15 cellular contexts compared by ENCODE assay signal in genomic region chr15:93126496-93127083, GRCh38. TPM values are rescaled to one million over a fixed set of nuclear protein-coding genes. Genes with fewer than 3 reads are reported as not detected.
DNase-seq lines count a peak whose midpoint lies in the region; ATAC-seq and TF ChIP-seq lines count a peak whose summit lies in the region.
"Had no signal": no experiment of that assay in that cellular context is flagged by ENCODE, and none has a peak within 500 bp of the region (broad histone marks: within the 10 kb centered on the region; RNA-seq: fewer than 3 reads in every experiment).

No MANE protein-coding gene starts in this region.

- H3K4me1 ChIP-seq in mucosa of descending colon (ENCODE audit: low read depth): no peaks in the 10 kb centered on the region
- H3K4me1 ChIP-seq in suprapubic skin: peaks cover 6% of the 10 kb centered on the region

- TF ChIP-seq CTCF in mucosa of descending colon (IDR thresholded peaks at IDR 0.05): no peak
- no peak for TF ChIP-seq CTCF in suprapubic skin (IDR thresholded peaks at IDR 0.05)

- DNase-seq in MG63 (peak; percentile 36), Right ventricle myocardium superior (peak; percentile 84), mucosa of descending colon (no peak), suprapubic skin (ENCODE audit: low spot score in 2 of 2) (no peak), SW 1271 (lab: John Stamatoyannopoulos, UW) (no peak)
- no peak for DNase-seq in stimulated activated CD4-positive, alpha-beta T cell treated with anti-CD3 and anti-CD28 coated beads, Interleukin-4, amount 100 ng/mL, for 24 hours
- DNase-seq: DMS 273 treated with DMSO at 0.1 percent for 48 hours, HCEC 1CT, Karpas-422, NCI-H1930 had no signal

- no peaks in the 10 kb centered on the region for H3K27me3 ChIP-seq in MG63
- no peaks in the 10 kb centered on the region for H3K27me3 ChIP-seq in suprapubic skin
- H3K27me3 ChIP-seq: SJCRH30 had no signal

- H3K9me3 ChIP-seq in MG63 (no peaks in the 10 kb centered on the region), mucosa of descending colon (no peaks in the 10 kb centered on the region), suprapubic skin (no peaks in the 10 kb centered on the region)
- H3K9me3 ChIP-seq: SJCRH30 had no signal

- WGBS in suprapubic skin: 69% methylated on average over 9 of the region's 10 CpGs

- no peaks in the 10 kb centered on the region for H3K36me3 ChIP-seq in MG63
- H3K36me3 ChIP-seq in mucosa of descending colon (ENCODE audit: low read depth): no peaks in the 10 kb centered on the region
- H3K36me3 ChIP-seq in suprapubic skin: no peaks in the 10 kb centered on the region
- H3K36me3 ChIP-seq: SJCRH30 had no signal

- no peak for TF ChIP-seq POLR2A in suprapubic skin (IDR thresholded peaks at IDR 0.05)

- TF ChIP-seq EP300 in suprapubic skin (IDR thresholded peaks at IDR 0.05): no peak

- H3K4me3 ChIP-seq in MG63 (no peak overlapping the region), mucosa of descending colon (no peak overlapping the region), suprapubic skin (no peak overlapping the region)
- H3K4me3 ChIP-seq: SJCRH30 had no signal

- H3K27ac ChIP-seq in suprapubic skin: peak overlapping the region; percentile 39
- H3K27ac ChIP-seq: SJCRH30 had no signal

- intact Hi-C loops in Right ventricle myocardium superior (cut with DNase I) (no loop called here), mucosa of descending colon (cut with DNase I, micrococcal nuclease) (no loop called here)

- ATAC-seq in Right ventricle myocardium superior (ENCODE audit: poor library complexity) (peak; percentile 81), mucosa of descending colon (peak; percentile 31), GM19023 (IDR thresholded peaks at IDR 0.05; ENCODE audit: unreplicated experiment) (no peak)
- ATAC-seq in activated CD4-positive, CD25-positive, alpha-beta regulatory T cell treated with anti-CD3 and anti-CD28 coated beads, Interleukin-2, amount 50 U/mL, for 24 hours: no peak

RNA-seq across cellular contexts. Expression of gene RGMA, which starts 37.6 kb away (rescaled TPM):
- 0.47 TPM in 1 of 2 replicates, not detected in the other for total RNA-seq in MG63 (2014; rRNA removed; shearing (Covaris generic); ENCODE audit: low replicate concordance)
- total RNA-seq in Right ventricle myocardium superior (25.0 TPM), mucosa of descending colon (10 to 100 TPM in 2 of 3 donors, 1 to 10 TPM in 1; 2.8 to 88.4 (median 10.6) TPM), suprapubic skin (10 to 100 TPM; 11.1 to 18.7 (median 15.6) TPM)
- total RNA-seq: Daoy, RPMI7951 had no signal

Comparison
In these comparisons a context has a peak if more than half of its experiments do, and no peak if none do; other contexts are left out.
1. DNase-seq: peak in MG63 (single experiment) and Right ventricle myocardium superior (single experiment); none in mucosa of descending colon (0 of 3), suprapubic skin (0 of 2), stimulated activated CD4-positive, alpha-beta T cell treated with anti-CD3 and anti-CD28 coated beads, Interleukin-4, amount 100 ng/mL, for 24 hours (single experiment) and SW 1271 (0 of 2).
2. ATAC-seq: peak in Right ventricle myocardium superior (single experiment) and mucosa of descending colon (single experiment); none in GM19023 (single experiment) and activated CD4-positive, CD25-positive, alpha-beta regulatory T cell treated with anti-CD3 and anti-CD28 coated beads, Interleukin-2, amount 50 U/mL, for 24 hours (0 of 2).